Comparison of ENCODE assay signal across 18 cellular contexts in genomic region chr21:14890141-14890540, GRCh38.
"Had no signal": no experiment of that assay in that cellular context is flagged by ENCODE, and none has a peak within 500 bp of the region (broad histone marks: within the 10 kb centered on the region; RNA-seq: fewer than 3 reads in every experiment).

No MANE protein-coding gene starts in this region.

- H3K9ac ChIP-seq: neural progenitor cell, parathyroid adenoma had no signal

- H2AFZ ChIP-seq: neural progenitor cell, parathyroid adenoma had no signal

- H3K27ac ChIP-seq: gastrocnemius medialis, neural progenitor cell, parathyroid adenoma, right atrium auricular region, sigmoid colon, thyroid gland had no signal

- H3K4me3 ChIP-seq: gastrocnemius medialis, lung, neural progenitor cell, right atrium auricular region, sigmoid colon, stomach, thyroid gland had no signal

- H3K36me3 ChIP-seq: gastrocnemius medialis, neural progenitor cell, right atrium auricular region, sigmoid colon, stomach, thyroid gland had no signal

- ATAC-seq: effector memory CD8-positive, alpha-beta T cell; gastrocnemius medialis; natural killer cell treated with Interleukin-12 subunit alpha and Interleukin-12 subunit beta and Interleukin-15 and Interleukin-18, amount 100 ng/mL, for 72 hours; stimulated activated effector memory CD8-positive, alpha-beta T cell treated with anti-CD3 and anti-CD28 coated beads, Interleukin-12 subunit alpha, Interleukin-12 subunit beta, amount 100 ng/mL, for 72 hours had no signal

- H3K79me2 ChIP-seq: parathyroid adenoma had no signal

- H3K27me3 ChIP-seq: gastrocnemius medialis, neural progenitor cell, right atrium auricular region, sigmoid colon, stomach, thyroid gland had no signal

- DNase-seq: cortex of kidney; effector memory CD8-positive, alpha-beta T cell; gastrocnemius medialis; head of caudate nucleus; kidney; naive B cell; sigmoid colon; stimulated activated CD4-positive, alpha-beta T cell treated with anti-CD3 and anti-CD28 coated beads, Interleukin-2, amount 100 ng/mL, for 24 hours; stimulated activated CD4-positive, alpha-beta T cell treated with anti-CD3 and anti-CD28 coated beads, Interleukin-4, amount 100 ng/mL, for 24 hours; stimulated activated naive CD4-positive, alpha-beta T cell treated with Interleukin-2 at 50 U/mL for 16 hours; stomach; thyroid gland had no signal

- H3K4me2 ChIP-seq: neural progenitor cell had no signal

- H3K9me3 ChIP-seq: gastrocnemius medialis, right atrium auricular region, sigmoid colon, stomach, thyroid gland had no signal

- H3K4me1 ChIP-seq: parathyroid adenoma, sigmoid colon, thyroid gland had no signal
